In genomic region chr14:68143341-68143807, GRCh38 we compare ENCODE assay signal across 8 cellular contexts.
A peak's percentile ranks its signal among the peaks of the same experiment; 100 is the strongest.
DNase-seq lines count a peak whose midpoint lies in the region; ATAC-seq and TF ChIP-seq lines count a peak whose summit lies in the region.

No MANE protein-coding gene starts in this region.

- TF ChIP-seq CTCF in mucosa of descending colon (IDR thresholded peaks at IDR 0.05) = no peak

- H3K4me3 ChIP-seq in duodenal mucosa (ENCODE audit: low read depth in 1 of 2, low read length in 2 of 2) = peak overlapping the region in 1 of 2 donors; percentile 9
- no peak overlapping the region for H3K4me3 ChIP-seq in mucosa of descending colon
- no peak overlapping the region for H3K4me3 ChIP-seq in aorta (ENCODE audit: low read length in 2 of 2)

- no peak overlapping the region for H3K9ac ChIP-seq in duodenal mucosa (ENCODE audit: low read depth in 1 of 2, low read length in 2 of 2)

- DNase-seq in NCI-H2196 (lab: John Stamatoyannopoulos, UW; ENCODE audit: unreplicated experiment) (peak; percentile 20), NCI-H2196 treated with DMSO at 0.1 percent for 48 hours (lab: John Stamatoyannopoulos, UW; ENCODE audit: unreplicated experiment) (no peak), mucosa of descending colon (peak; percentile 47 to 72 (median 68)), aorta (peak in 1 of 2 donors; percentile 87), NCI-H187 treated with DMSO at 0.1 percent for 48 hours (lab: John Stamatoyannopoulos, UW) (no peak)

- peaks cover 39 to 66% of the 10 kb centered on the region in 2 donors for H3K4me1 ChIP-seq in duodenal mucosa (ENCODE audit: control insufficient read depth in 1 of 2, insufficient read depth in 2 of 2, low read length in 2 of 2)
- H3K4me1 ChIP-seq in mucosa of descending colon (ENCODE audit: low read depth) = peaks cover 28% of the 10 kb centered on the region
- H3K4me1 ChIP-seq in aorta (ENCODE audit: control insufficient read depth in 1 of 2, insufficient read depth in 2 of 2, low read length in 2 of 2) = peaks cover 2 to 11% of the 10 kb centered on the region in 2 donors

- 24 to 26% methylated on average over 3 of the region's 3 CpGs for WGBS in aorta, 2 donors

- ATAC-seq in mucosa of descending colon (peak; percentile 38), aorta (ENCODE audit: low FRiP score) (peak; percentile 45), GM21619 (IDR thresholded peaks at IDR 0.05; ENCODE audit: unreplicated experiment) (no peak), HG02852 (IDR thresholded peaks at IDR 0.05; ENCODE audit: unreplicated experiment) (no peak)

- H3K27ac ChIP-seq in duodenal mucosa (ENCODE audit: low read depth, low read length) (peak overlapping the region; percentile 65), aorta (ENCODE audit: low read depth in 1 of 2, low read length in 2 of 2) (peak overlapping the region in 1 of 2 donors; percentile 14)

- intact Hi-C loops in mucosa of descending colon (cut with DNase I, micrococcal nuclease) (loop anchor here in 1 of 2 donors (10.0 kb wide), 1 partner anchor 199 kb away; no protein-coding TSS in a partner anchor), aorta (cut with DNase I) (loop anchor here in 1 of 2 donors (10.0 kb wide), 1 partner anchor 61 kb away; no protein-coding TSS in a partner anchor)

- H3K27me3 ChIP-seq in duodenal mucosa (ENCODE audit: control insufficient read depth in 1 of 2, insufficient read depth in 2 of 2, low read length in 2 of 2) (no peaks in the 10 kb centered on the region), aorta (ENCODE audit: control insufficient read depth in 1 of 2, insufficient read depth in 2 of 2, low read length in 1 of 2) (no peaks in the 10 kb centered on the region)

- peaks cover under 1 to 7% of the 10 kb centered on the region in 2 donors for H3K9me3 ChIP-seq in duodenal mucosa (ENCODE audit: control insufficient read depth in 1 of 2, low read length in 2 of 2)
- H3K9me3 ChIP-seq in mucosa of descending colon = peaks cover 3% of the 10 kb centered on the region
- H3K9me3 ChIP-seq in aorta (ENCODE audit: control insufficient read depth, low read length) = no peaks in the 10 kb centered on the region

- peaks cover 0 to under 1% of the 10 kb centered on the region in 2 donors for H3K36me3 ChIP-seq in duodenal mucosa (ENCODE audit: control insufficient read depth in 1 of 2, insufficient read depth in 2 of 2, low read length in 2 of 2)
- H3K36me3 ChIP-seq in mucosa of descending colon (ENCODE audit: low read depth) = no peaks in the 10 kb centered on the region
- H3K36me3 ChIP-seq in aorta (ENCODE audit: control insufficient read depth in 1 of 2, insufficient read depth in 2 of 2, low read length in 1 of 2) = no peaks in the 10 kb centered on the region

Comparison
In these comparisons a context has a peak if more than half of its experiments do, and no peak if none do; other contexts are left out.
1. DNase-seq: peak in NCI-H2196 (single experiment) and mucosa of descending colon (3 of 3); none in NCI-H2196 treated with DMSO at 0.1 percent for 48 hours (single experiment) and NCI-H187 treated with DMSO at 0.1 percent for 48 hours (single experiment).
2. ATAC-seq: peak in mucosa of descending colon (single experiment) and aorta (single experiment); none in GM21619 (single experiment) and HG02852 (single experiment).